Comparison of ENCODE assay signal across 21 cellular contexts in the genomic region with DNA sequence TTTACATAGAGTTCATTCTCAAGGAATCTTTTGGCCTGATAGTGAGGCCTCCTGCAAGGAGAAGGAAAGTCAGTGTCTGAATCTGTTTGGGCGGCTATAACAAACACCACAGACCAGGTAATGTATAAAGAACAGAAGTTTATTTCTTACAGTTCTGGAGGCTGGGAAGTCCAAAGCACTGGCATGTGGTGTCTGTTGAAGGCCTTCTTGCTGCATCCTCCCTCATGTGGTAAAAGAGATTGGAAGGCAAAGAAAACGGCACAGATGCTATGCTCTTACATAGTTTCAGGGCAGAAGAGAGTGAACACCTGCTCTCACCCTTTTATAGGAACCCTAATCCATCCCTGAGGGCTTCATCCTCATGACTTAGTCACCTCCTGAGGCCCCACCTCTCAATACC. TPM values are rescaled to one million over a fixed set of nuclear protein-coding genes. Genes with fewer than 3 reads are reported as not detected.
A peak's percentile ranks its signal among the peaks of the same experiment; 100 is the strongest.
DNase-seq lines count a peak whose midpoint lies in the region; ATAC-seq and TF ChIP-seq lines count a peak whose summit lies in the region.
"Had no signal": no experiment of that assay in that cellular context is flagged by ENCODE, and none has a peak within 500 bp of the region (broad histone marks: within the 10 kb centered on the region; RNA-seq: fewer than 3 reads in every experiment).

No MANE protein-coding gene starts in this region.

- TF ChIP-seq CTCF in epithelial cell of esophagus (IDR thresholded peaks at IDR 0.05; ENCODE audit: insufficient read depth, low read depth, low read length, missing control alignments) = no peak

- H3K79me2 ChIP-seq in Karpas-422 (ENCODE audit: low read length) = no peaks in the 10 kb centered on the region

- H4K20me1 ChIP-seq in Karpas-422 (ENCODE audit: insufficient read depth, low read depth, low read length) = no peaks in the 10 kb centered on the region
- H4K20me1 ChIP-seq: BLaER1 treated with 17β-estradiol and CSF1 and Interleukin-3, amounts not matched to agents 10 nM and 100 nM had no signal

- no peaks in the 10 kb centered on the region for H3K9me3 ChIP-seq in Karpas-422 (ENCODE audit: low read length)
- H3K9me3 ChIP-seq: A549, BE2C, HAP-1 had no signal

- peak overlapping the region; percentile 14; the same call in 1 of the 2 replicates for H2AFZ ChIP-seq in Karpas-422 (ENCODE audit: low read length)

- no peaks in the 10 kb centered on the region for H3K4me1 ChIP-seq in Karpas-422 (ENCODE audit: low read length)
- H3K4me1 ChIP-seq: A549; BE2C; BLaER1 treated with 17β-estradiol and CSF1 and Interleukin-3, amounts not matched to agents 10 nM and 100 nM; HAP-1 had no signal

- H3K4me3 ChIP-seq in Karpas-422 (ENCODE audit: low read length) = no peak overlapping the region
- H3K4me3 ChIP-seq in epithelial cell of esophagus (ENCODE audit: low read length) = no peak overlapping the region
- H3K4me3 ChIP-seq: A549; BLaER1 treated with 17β-estradiol and CSF1 and Interleukin-3, amounts not matched to agents 10 nM and 100 nM; HAP-1 had no signal

- no peak overlapping the region for H3K27ac ChIP-seq in Karpas-422 (ENCODE audit: low read length)
- H3K27ac ChIP-seq: A549; BLaER1 treated with 17β-estradiol and CSF1 and Interleukin-3, amounts not matched to agents 10 nM and 100 nM had no signal

- DNase-seq in NCI-H82 (lab: John Stamatoyannopoulos, UW) = peak; percentile 34
- no peak for DNase-seq in NCI-H82 treated with DMSO at 0.1 percent for 48 hours (lab: John Stamatoyannopoulos, UW; ENCODE audit: unreplicated experiment)
- no peak for DNase-seq in Karpas-422
- peak; percentile 10 for DNase-seq in epithelial cell of esophagus (ENCODE audit: low read depth)
- DNase-seq in activated CD4-positive, alpha-beta T cell treated with anti-CD3 and anti-CD28 coated beads, Interleukin-2, amount 50 U/mL, for 48 hours = no peak
- DNase-seq: 8988T; ACHN; AML-193; BE2C; Calu3; CD4-positive, alpha-beta T cell; CD8-positive, alpha-beta memory T cell; DMS53; DMS79 treated with DMSO at 0.1 percent for 48 hours; GF-D8; GOT3; HFFc6 had no signal

- H3K36me3 ChIP-seq in Karpas-422 (ENCODE audit: insufficient read depth, low read length) = no peaks in the 10 kb centered on the region
- H3K36me3 ChIP-seq: BE2C; BLaER1 treated with 17β-estradiol and CSF1 and Interleukin-3, amounts not matched to agents 10 nM and 100 nM; HAP-1 had no signal

- H3K27me3 ChIP-seq in Karpas-422 (ENCODE audit: low read length) = no peaks in the 10 kb centered on the region
- H3K27me3 ChIP-seq: BE2C; BLaER1 treated with 17β-estradiol and CSF1 and Interleukin-3, amounts not matched to agents 10 nM and 100 nM had no signal

- no peaks in the 10 kb centered on the region for H3K9me2 ChIP-seq in Karpas-422 (replicated peaks; ENCODE audit: insufficient read depth, low read length)

- no peak for ATAC-seq in HG02870 (IDR thresholded peaks at IDR 0.05; ENCODE audit: unreplicated experiment)
- ATAC-seq: A549 had no signal

- no peak overlapping the region for H3K9ac ChIP-seq in Karpas-422 (ENCODE audit: low read length)
- H3K9ac ChIP-seq: BLaER1 treated with 17β-estradiol and CSF1 and Interleukin-3, amounts not matched to agents 10 nM and 100 nM had no signal

- no peak overlapping the region for H3K4me2 ChIP-seq in Karpas-422 (ENCODE audit: low read depth, low read length, poor library complexity, severe bottlenecking)
- H3K4me2 ChIP-seq: A549; BLaER1 treated with 17β-estradiol and CSF1 and Interleukin-3, amounts not matched to agents 10 nM and 100 nM had no signal

RNA-seq across cellular contexts. Expression of a gene that starts 31.2 kb away (rescaled TPM):
- 61.7 and 81.0 TPM in 2 replicates for total RNA-seq in Karpas-422 (2014; rRNA removed; shearing (Covaris generic); ENCODE audit: low replicate concordance)

Comparison
In these comparisons a context has a peak if more than half of its experiments do, and no peak if none do; other contexts are left out.
1. DNase-seq: peak in NCI-H82 (single experiment) and epithelial cell of esophagus (single experiment); none in NCI-H82 treated with DMSO at 0.1 percent for 48 hours (single experiment), Karpas-422 (single experiment) and activated CD4-positive, alpha-beta T cell treated with anti-CD3 and anti-CD28 coated beads, Interleukin-2, amount 50 U/mL, for 48 hours (0 of 2).